In the genomic region with DNA sequence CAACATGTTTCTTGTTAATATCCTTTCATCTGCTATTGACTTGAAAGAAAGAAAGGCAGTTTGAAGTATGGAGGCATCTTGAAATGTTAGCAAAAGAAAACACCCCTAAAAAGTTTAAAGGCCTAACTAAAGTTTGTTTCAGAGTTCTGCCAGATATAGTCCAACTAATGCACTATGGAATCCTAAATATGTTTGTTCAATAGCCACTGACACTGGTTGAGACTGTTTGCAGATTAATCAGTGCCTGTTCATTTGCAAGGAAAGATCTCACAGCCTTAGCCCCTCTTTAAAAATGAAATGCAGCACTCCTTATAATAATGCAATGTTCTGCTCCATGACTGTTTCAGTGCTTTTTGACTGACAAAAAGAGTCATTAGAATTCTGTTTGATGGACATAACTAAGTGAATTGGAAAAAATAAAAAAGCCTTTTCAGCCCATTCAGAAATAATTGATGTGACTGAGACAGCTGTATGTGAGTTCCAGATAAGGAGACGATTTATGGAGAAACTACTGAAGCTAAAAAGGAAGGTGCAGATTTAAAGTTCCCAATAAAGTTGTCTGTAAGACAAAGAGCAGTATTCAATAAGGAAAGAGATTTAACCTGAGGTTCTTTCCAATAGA, we compare ENCODE assay signal across 16 cellular contexts.
A peak's percentile ranks its signal among the peaks of the same experiment; 100 is the strongest.
DNase-seq lines count a peak whose midpoint lies in the region; ATAC-seq and TF ChIP-seq lines count a peak whose summit lies in the region.
"Had no signal": no experiment of that assay in that cellular context is flagged by ENCODE, and none has a peak within 500 bp of the region (broad histone marks: within the 10 kb centered on the region; RNA-seq: fewer than 3 reads in every experiment).

No MANE protein-coding gene starts in this region.

- no peak overlapping the region for H3K4ac ChIP-seq in neuronal stem cell (ENCODE audit: low read length)

- no peaks in the 10 kb centered on the region for H3K9me2 ChIP-seq in HCT116 (ENCODE audit: insufficient read depth)

- DNase-seq in HCT116 (ENCODE audit: low read depth, low spot score) (no peak), amniotic epithelial cell (ENCODE audit: low read depth) (peak; percentile 23), iris pigment epithelial cell (ENCODE audit: low read depth) (peak; percentile 47), retinal pigment epithelial cell (ENCODE audit: low read depth) (peak; percentile 25), NCI-H187 (lab: John Stamatoyannopoulos, UW) (no peak), neuronal stem cell (ENCODE audit: low spot score) (no peak)
- no peak for DNase-seq in T-helper 2 cell treated with Interferon-gamma antibody and Interleukin-4, amounts not matched to agents 5 μg/mL and 100 μg/mL, for 36 hours (ENCODE audit: low spot score)
- DNase-seq: activated CD4-positive, alpha-beta T cell treated with anti-CD3 and anti-CD28 coated beads, Interleukin-2, amount 10 ng/mL, durations not matched to agents 24 days and 14 days; aorta; naive B cell; NCI-H1436; NCI-H2171; Peyer's patch; spleen; SW 1271 had no signal

- H3K27me3 Mint-ChIP-seq in T-helper 2 cell treated with Interferon-gamma antibody and Interleukin-4, amounts not matched to agents 5 μg/mL and 100 μg/mL, for 36 hours (ENCODE audit: low read depth), result no peaks in the 10 kb centered on the region
- H3K27me3 Mint-ChIP-seq: activated CD4-positive, alpha-beta T cell treated with anti-CD3 and anti-CD28 coated beads, Interleukin-2, amount 10 ng/mL, durations not matched to agents 24 days and 14 days; naive B cell had no signal

- H3K9me3 ChIP-seq in HCT116 (ENCODE audit: control insufficient read depth in 1 of 2, insufficient read depth in 1 of 2, low read depth in 1 of 2, low read length in 2 of 2) (no peaks in the 10 kb centered on the region), neuronal stem cell (replicated peaks in 1 of 2; ENCODE audit: control insufficient read depth in 2 of 2, insufficient read depth in 1 of 2, low read depth in 1 of 2, low read length in 2 of 2) (no peaks in the 10 kb centered on the region)
- H3K9me3 ChIP-seq: Peyer's patch had no signal

- H3K9ac ChIP-seq in HCT116 (ENCODE audit: low read length) (peak overlapping the region; percentile 53), neuronal stem cell (ENCODE audit: low read depth, low read length, poor library complexity) (no peak overlapping the region)

- no peaks in the 10 kb centered on the region for H4K20me1 ChIP-seq in HCT116 (ENCODE audit: insufficient read depth)

- H3K9me3 Mint-ChIP-seq in T-helper 2 cell treated with Interferon-gamma antibody and Interleukin-4, amounts not matched to agents 5 μg/mL and 100 μg/mL, for 36 hours, result peaks cover 19% of the 10 kb centered on the region

- no peaks in the 10 kb centered on the region for H3K4me1 Mint-ChIP-seq in T-helper 2 cell treated with Interferon-gamma antibody and Interleukin-4, amounts not matched to agents 5 μg/mL and 100 μg/mL, for 36 hours (ENCODE audit: low read depth)
- H3K4me1 Mint-ChIP-seq: activated CD4-positive, alpha-beta T cell treated with anti-CD3 and anti-CD28 coated beads, Interleukin-2, amount 10 ng/mL, durations not matched to agents 24 days and 14 days; naive B cell had no signal

- H3K79me1 ChIP-seq in neuronal stem cell (ENCODE audit: low read depth, low read length), result no peaks in the 10 kb centered on the region

- CTCF ChIA-PET in HCT116 (lab: Charles Lee), result no interaction called here

- H3K79me2 ChIP-seq in HCT116 (ENCODE audit: insufficient read depth, low read length), result peaks cover 67% of the 10 kb centered on the region

- ATAC-seq in HCT116, result peak; percentile 78

- no peak overlapping the region for H2BK5ac ChIP-seq in neuronal stem cell (ENCODE audit: low read length)

- TF ChIP-seq CTCF in HCT116 (IDR thresholded peaks at IDR 0.05 in 2 of 3, conservative IDR thresholded peaks at IDR 0.05 in 1 of 3; ENCODE audit: borderline replicate concordance in 1 of 3, insufficient read depth in 1 of 3, low read depth in 2 of 3, low read length in 2 of 3) (no peak), retinal pigment epithelial cell (conservative IDR thresholded peaks at IDR 0.05; ENCODE audit: low read depth, low read length) (no peak)

- peaks cover 49 to 65% of the 10 kb centered on the region in 2 experiments for H3K4me1 ChIP-seq in HCT116 (ENCODE audit: control insufficient read depth in 1 of 2, insufficient read depth in 2 of 2, low read length in 2 of 2)
- no peaks in the 10 kb centered on the region for H3K4me1 ChIP-seq in neuronal stem cell (ENCODE audit: control insufficient read depth in 2 of 2, insufficient read depth in 1 of 2, low read depth in 1 of 2, low read length in 2 of 2)
- H3K4me1 ChIP-seq: Peyer's patch, spleen had no signal

- H3K36me3 ChIP-seq in HCT116 (ENCODE audit: control insufficient read depth in 1 of 2, insufficient read depth in 2 of 2, low read length in 2 of 2), result no peaks in the 10 kb centered on the region; a peak in 1 of 4 replicates
- H3K36me3 ChIP-seq in neuronal stem cell (replicated peaks in 1 of 2; ENCODE audit: control insufficient read depth in 2 of 2, insufficient read depth in 2 of 2, low read length in 2 of 2), result no peaks in the 10 kb centered on the region
- H3K36me3 ChIP-seq: Peyer's patch, spleen had no signal

- intact Hi-C loops in HCT116 (cut with micrococcal nuclease), result no loop called here

- no peak overlapping the region for H3K4me3 Mint-ChIP-seq in T-helper 2 cell treated with Interferon-gamma antibody and Interleukin-4, amounts not matched to agents 5 μg/mL and 100 μg/mL, for 36 hours
- H3K4me3 Mint-ChIP-seq: activated CD4-positive, alpha-beta T cell treated with anti-CD3 and anti-CD28 coated beads, Interleukin-2, amount 10 ng/mL, durations not matched to agents 24 days and 14 days; naive B cell had no signal

- WGBS in neuronal stem cell (ENCODE audit: extremely low coverage in 2 of 2, insufficient read length in 2 of 2, insufficient replicate concordance in 1 of 2), 2 donors, result no CpG with 5 or more reads among the region's 1 CpG

- H3K4me3 ChIP-seq in HCT116 (replicated peaks in 1 of 2; ENCODE audit: low read depth in 1 of 2, low read length in 2 of 2) (peak overlapping the region in 1 of 2 experiments; percentile 11; a peak in 1 of 4 replicates), retinal pigment epithelial cell (ENCODE audit: low read length) (no peak overlapping the region), neuronal stem cell (ENCODE audit: low read length in 2 of 2) (no peak overlapping the region)
- H3K4me3 ChIP-seq: Peyer's patch, spleen had no signal

- 0 out of 2 replicates have a peak, but pooled peaks have one; percentile 12 for TF ChIP-seq RAD21 in HCT116 (IDR thresholded peaks at IDR 0.05; ENCODE audit: low read depth)

- no peak overlapping the region for H2AK5ac ChIP-seq in neuronal stem cell (ENCODE audit: low read depth, low read length)

- no peak for TF ChIP-seq POLR2A in HCT116 (IDR thresholded peaks at IDR 0.05; ENCODE audit: borderline replicate concordance, extremely low read depth, insufficient read depth, insufficient read length)

- no peaks in the 10 kb centered on the region for H3K36me3 Mint-ChIP-seq in T-helper 2 cell treated with Interferon-gamma antibody and Interleukin-4, amounts not matched to agents 5 μg/mL and 100 μg/mL, for 36 hours (ENCODE audit: low read depth)
- H3K36me3 Mint-ChIP-seq: naive B cell had no signal

- POLR2A ChIA-PET in HCT116 (lab: Charles Lee), result no interaction called here

- H3K18ac ChIP-seq in neuronal stem cell (ENCODE audit: low read length), result no peak overlapping the region

- no peak overlapping the region for H3K23ac ChIP-seq in neuronal stem cell (ENCODE audit: low read depth, low read length, poor library complexity)

- no peak overlapping the region for H2BK120ac ChIP-seq in neuronal stem cell (ENCODE audit: low read depth, low read length)

- H3K27ac ChIP-seq in HCT116 (ENCODE audit: low read depth, low read length), result peak overlapping the region; percentile 89
- H3K27ac ChIP-seq in neuronal stem cell (replicated peaks; ENCODE audit: low read length), result no peak overlapping the region
- H3K27ac ChIP-seq: epithelial cell of prostate, Peyer's patch, spleen had no signal

- H3K27me3 ChIP-seq in HCT116 (ENCODE audit: insufficient read depth, low read length), result no peaks in the 10 kb centered on the region
- H3K27me3 ChIP-seq in neuronal stem cell (ENCODE audit: control insufficient read depth in 3 of 3, insufficient read depth in 3 of 3, low read depth in 1 of 3, low read length in 3 of 3), result no peaks in the 10 kb centered on the region
- H3K27me3 ChIP-seq: Peyer's patch, spleen had no signal

- H3K4me2 ChIP-seq in HCT116 (ENCODE audit: low read length), result peak overlapping the region; percentile 52
- H3K4me2 ChIP-seq in neuronal stem cell (ENCODE audit: insufficient read depth, low read length, poor library complexity, severe bottlenecking), result no peak overlapping the region

- RAD21 ChIA-PET in HCT116 (lab: Charles Lee; ENCODE audit: low non-redundant PET in 1 of 2, low total read pairs in 2 of 2, uncharacterized antibody in 2 of 2, unreplicated experiment in 2 of 2), result interaction anchor here in 1 of 2 experiments (0.6 kb wide), 1 partner anchor 218 kb away, joined by 3 read pairs; no protein-coding TSS in a partner anchor

- no peak overlapping the region for H4K91ac ChIP-seq in neuronal stem cell (ENCODE audit: low read depth, low read length, poor library complexity)

- H3K14ac ChIP-seq in neuronal stem cell (ENCODE audit: low read length), result no peak overlapping the region

- no peak overlapping the region for H2BK12ac ChIP-seq in neuronal stem cell (ENCODE audit: low read length)

- no peak overlapping the region for H2BK15ac ChIP-seq in neuronal stem cell (ENCODE audit: low read length)

- H4K8ac ChIP-seq in neuronal stem cell (ENCODE audit: low read depth, low read length), result no peak overlapping the region

- H3K27ac Mint-ChIP-seq in T-helper 2 cell treated with Interferon-gamma antibody and Interleukin-4, amounts not matched to agents 5 μg/mL and 100 μg/mL, for 36 hours, result no peak overlapping the region
- H3K27ac Mint-ChIP-seq: activated CD4-positive, alpha-beta T cell treated with anti-CD3 and anti-CD28 coated beads, Interleukin-2, amount 10 ng/mL, durations not matched to agents 24 days and 14 days; naive B cell had no signal

- BruUV-seq in HCT116 (replicated peaks; lab: Mats Ljungman, UMichigan), result TSS peak; percentile 40

- H2AFZ ChIP-seq in HCT116 (ENCODE audit: low read depth, low read length, poor library complexity, severe bottlenecking) (no peak overlapping the region), neuronal stem cell (ENCODE audit: low read length) (no peak overlapping the region)

TF ChIP-seq in HCT116, 20 proteins besides CTCF, POLR2A, EP300 and RAD21 (continues in another document):
- TF ChIP-seq CEBPB (IDR thresholded peaks at IDR 0.05; ENCODE audit: low read depth) (no peak), JUND (IDR thresholded peaks at IDR 0.05) (peak; percentile 44), SP1 (IDR thresholded peaks at IDR 0.05; ENCODE audit: low read depth) (peak; percentile 42; the same call in 1 of the 2 replicates)
- TF ChIP-seq, protein P1, sequence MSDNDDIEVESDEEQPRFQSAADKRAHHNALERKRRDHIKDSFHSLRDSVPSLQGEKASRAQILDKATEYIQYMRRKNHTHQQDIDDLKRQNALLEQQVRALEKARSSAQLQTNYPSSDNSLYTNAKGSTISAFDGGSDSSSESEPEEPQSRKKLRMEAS (IDR thresholded peaks at IDR 0.05), result 0 out of 2 replicates have a peak, but pooled peaks have one; percentile 11

Comparison
In these comparisons a context has a peak if more than half of its experiments do, and no peak if none do; other contexts are left out.
1. DNase-seq: peak in amniotic epithelial cell (single experiment), iris pigment epithelial cell (single experiment) and retinal pigment epithelial cell (single experiment); none in HCT116 (single experiment), NCI-H187 (0 of 2), neuronal stem cell (single experiment) and T-helper 2 cell treated with Interferon-gamma antibody and Interleukin-4, amounts not matched to agents 5 μg/mL and 100 μg/mL, for 36 hours (single experiment).